9 cellular contexts compared by ENCODE assay signal in the genomic region with DNA sequence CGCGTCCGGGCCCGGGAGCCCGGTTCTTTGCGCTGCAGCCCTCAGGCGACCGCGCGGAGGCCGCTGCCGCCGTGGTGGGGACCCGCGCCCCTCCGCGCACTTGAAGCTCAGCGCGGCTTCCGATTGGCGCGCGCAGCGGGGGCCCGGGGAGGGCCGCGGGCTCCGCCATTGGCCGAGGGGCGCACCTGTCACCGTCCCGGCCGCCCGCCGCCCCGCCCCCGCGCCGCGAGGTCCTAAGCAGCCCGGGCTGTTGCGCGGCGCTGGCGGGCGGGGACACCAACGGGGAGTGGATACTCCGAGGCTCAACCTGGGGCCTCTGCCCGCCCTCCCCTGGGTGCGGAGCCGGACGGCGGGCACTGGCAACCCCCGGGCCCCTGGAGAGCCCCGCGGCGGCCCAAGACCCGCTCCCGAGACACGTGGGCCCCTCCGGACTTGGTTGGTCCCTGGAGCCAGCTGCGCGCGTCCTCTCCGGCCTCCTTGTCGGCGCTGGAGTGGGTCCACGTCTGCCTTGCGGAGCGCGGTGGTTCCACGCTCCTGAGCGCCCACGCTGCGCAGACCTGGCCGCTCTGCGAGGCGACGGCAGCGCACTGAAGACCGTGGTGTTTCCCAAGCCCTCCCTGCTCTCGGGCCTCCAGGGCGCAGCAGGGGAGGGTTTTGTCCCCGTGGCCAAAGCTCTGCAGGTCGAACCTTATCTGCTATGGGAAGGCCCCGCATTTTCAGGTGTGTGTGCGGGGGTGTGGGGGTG. TPM values are rescaled to one million over a fixed set of nuclear protein-coding genes. Genes with fewer than 3 reads are reported as not detected.
A peak's percentile ranks its signal among the peaks of the same experiment; 100 is the strongest.
DNase-seq lines count a peak whose midpoint lies in the region; ATAC-seq, FAIRE-seq and TF ChIP-seq lines count a peak whose summit lies in the region.
"Had no signal": no experiment of that assay in that cellular context is flagged by ENCODE, and none has a peak within 500 bp of the region (broad histone marks: within the 10 kb centered on the region; RNA-seq: fewer than 3 reads in every experiment).

TSS of gene MNX1 (minus strand) at position 76 of the 745 bp plus-strand sequence. CDS start 313 bp downstream, outside the sequence.

- H3K36me3 Mint-ChIP-seq in stimulated activated memory B cell treated with anti-CD40 and anti-IgM and Interleukin-4, amounts not matched to agents 10 μg/mL and 1 μg/mL and 100 μg/mL, for 72 hours: no peaks in the 10 kb centered on the region

- H3K27ac ChIP-seq in RWPE1 (no peak within 1 kb of the TSS), K562 (ENCODE audit: extremely low read depth, low read depth, low read length) (no peak within 1 kb of the TSS; the same call in 2 of the 3 replicates)

- ATAC-seq in GM21786 (IDR thresholded peaks at IDR 0.05; ENCODE audit: unreplicated experiment): peak; percentile 58
- ATAC-seq in K562: peak; percentile 98
- peak; percentile 70 for ATAC-seq in left colon
- peak; percentile 72 for ATAC-seq in stimulated activated memory B cell treated with anti-CD40 and anti-IgM and Interleukin-4, amounts not matched to agents 10 μg/mL and 1 μg/mL and 100 μg/mL, for 72 hours

- peak within 1 kb of the TSS; percentile 84 for H3K4me2 ChIP-seq in K562 (ENCODE audit: insufficient read depth, low read length)

- no peaks in the 10 kb centered on the region for H3K9me3 Mint-ChIP-seq in stimulated activated memory B cell treated with anti-CD40 and anti-IgM and Interleukin-4, amounts not matched to agents 10 μg/mL and 1 μg/mL and 100 μg/mL, for 72 hours

- H3K9me1 ChIP-seq in K562 (ENCODE audit: control insufficient read depth, insufficient read depth, low read length): no peaks in the 10 kb centered on the region

- peak; percentile 53 for TF ChIP-seq POLR2A in K562 (conservative IDR thresholded peaks at IDR 0.05)

- POLR2A ChIA-PET in RWPE1 (lab: Yijun Ruan, JAX; ENCODE audit: low non-redundant PET): interaction anchor here (0.7 to 1.0 kb wide), 2 partner anchors 66 to 127 kb away, joined by 3 read pairs; no protein-coding TSS in a partner anchor
- POLR2A ChIA-PET in K562 (lab: Yijun Ruan, JAX): interaction anchor here (0.6 to 2.2 kb wide), 12 partner anchors 8 to 168 kb away, joined by 3 to 11 read pairs (median 3); no protein-coding TSS in a partner anchor

- CTCF ChIA-PET in RWPE1 (lab: Yijun Ruan, JAX): interaction anchor here (0.7 kb wide), 1 partner anchor 12 kb away, joined by 3 read pairs; no protein-coding TSS in a partner anchor
- CTCF ChIA-PET in K562 (lab: Yijun Ruan, JAX; ENCODE audit: low intra/inter-chr PET ratio): no interaction called here

- DNase-seq in GM12865 (ENCODE audit: low read depth): peak; percentile 90
- peak; percentile 99 for DNase-seq in HuH-7.5 (ENCODE audit: low spot score)
- peak; percentile 81 for DNase-seq in RWPE1 (ENCODE audit: low spot score)
- peak; percentile 96 to 100 (median 100) for DNase-seq in K562 (ENCODE audit: extremely low read depth in 1 of 4, low spot score in 3 of 4)
- peak; percentile 85 to 92 for DNase-seq in left colon
- DNase-seq in mesenteric fat pad (ENCODE audit: low spot score): no peak

- no TSS peak for BruUV-seq in K562 (replicated peaks; lab: Mats Ljungman, UMichigan)

- under 1% methylated on average over 67 of the region's 87 CpGs for WGBS in K562 (ENCODE audit: insufficient coverage, low coverage, missing lambda C conversion rate)

- H3K9me3 ChIP-seq in K562 (replicated peaks; ENCODE audit: control insufficient read depth, insufficient read depth, low read depth, low read length): no peaks in the 10 kb centered on the region

- TF ChIP-seq RAD21 in K562 (CRISPR knock-in tag; conservative IDR thresholded peaks at IDR 0.05 in 1 of 2, IDR thresholded peaks at IDR 0.05 in 1 of 2): no peak

- peaks cover 14 to 53% of the 10 kb centered on the region in 2 experiments; a peak in 4 of 5 replicates for H3K27me3 ChIP-seq in K562 (ENCODE audit: control insufficient read depth in 2 of 2, insufficient read depth in 2 of 2, low read length in 2 of 2)

- H3K4me3 ChIP-seq in GM12865 (ENCODE audit: low read depth, low read length) (peak within 1 kb of the TSS; percentile 69), K562 (peak within 1 kb of the TSS; percentile 79)

- H3K9ac ChIP-seq in K562 (ENCODE audit: insufficient read depth in 1 of 2, low read depth in 2 of 2, low read length in 2 of 2): peak within 1 kb of the TSS; percentile 59 to 93

- peaks cover 90% of the 10 kb centered on the region for H3K27me3 Mint-ChIP-seq in stimulated activated memory B cell treated with anti-CD40 and anti-IgM and Interleukin-4, amounts not matched to agents 10 μg/mL and 1 μg/mL and 100 μg/mL, for 72 hours

- intact Hi-C loops in K562 (cut with micrococcal nuclease) (no loop called here), left colon (cut with DNase I, micrococcal nuclease) (no loop called here)

- TF ChIP-seq CTCF in GM12865 (IDR thresholded peaks at IDR 0.05; ENCODE audit: insufficient read depth, low read depth, low read length, missing control alignments): no peak
- TF ChIP-seq CTCF in RWPE1 (conservative IDR thresholded peaks at IDR 0.05; ENCODE audit: low read depth): no peak
- no peak for TF ChIP-seq CTCF in K562 (IDR thresholded peaks at IDR 0.05 in 2 of 3, conservative IDR thresholded peaks at IDR 0.05 in 1 of 3; ENCODE audit: insufficient read depth in 2 of 3, low read depth in 1 of 3, low read length in 3 of 3)

- H3K36me3 ChIP-seq in K562 (ENCODE audit: control insufficient read depth, insufficient read depth, low read length): no peaks in the 10 kb centered on the region

- in situ Hi-C loops in K562 (cut with MboI): no loop called here

- peak; percentile 23 for FAIRE-seq in K562 (lab: Jason Lieb, UNC)
- FAIRE-seq: colon had no signal

- H3K4me3 Mint-ChIP-seq in stimulated activated memory B cell treated with anti-CD40 and anti-IgM and Interleukin-4, amounts not matched to agents 10 μg/mL and 1 μg/mL and 100 μg/mL, for 72 hours: peak within 1 kb of the TSS; percentile 77

- TF ChIP-seq EP300 in K562 (IDR thresholded peaks at IDR 0.05; ENCODE audit: low read length): no peak

- peaks cover 18% of the 10 kb centered on the region for H3K4me1 Mint-ChIP-seq in stimulated activated memory B cell treated with anti-CD40 and anti-IgM and Interleukin-4, amounts not matched to agents 10 μg/mL and 1 μg/mL and 100 μg/mL, for 72 hours

- H4K20me1 ChIP-seq in K562 (replicated peaks; ENCODE audit: control insufficient read depth, insufficient read depth, low read length): no peaks in the 10 kb centered on the region

- peaks cover 4 to 39% of the 10 kb centered on the region in 2 experiments for H3K4me1 ChIP-seq in K562 (replicated peaks in 1 of 2; ENCODE audit: control insufficient read depth in 2 of 2, insufficient read depth in 2 of 2, low read length in 2 of 2)

- H3K79me2 ChIP-seq in K562 (ENCODE audit: control insufficient read depth, insufficient read depth, low read length): no peaks in the 10 kb centered on the region

- H2AFZ ChIP-seq in K562 (ENCODE audit: low read depth, low read length): peak within 1 kb of the TSS; percentile 96

- H3K27ac Mint-ChIP-seq in stimulated activated memory B cell treated with anti-CD40 and anti-IgM and Interleukin-4, amounts not matched to agents 10 μg/mL and 1 μg/mL and 100 μg/mL, for 72 hours: peak within 1 kb of the TSS; percentile 19

TF ChIP-seq in K562, 482 proteins besides CTCF, POLR2A, EP300 and RAD21 (continues in another document):
- TF ChIP-seq SMAD1 (IDR thresholded peaks at IDR 0.05; ENCODE audit: low read depth, low read length, partially characterized antibody) (peak; percentile 2), BHLHE40 (IDR thresholded peaks at IDR 0.05; ENCODE audit: low read length) (no peak), TFAM (CRISPR knock-in tag; conservative IDR thresholded peaks at IDR 0.05) (no peak), MEF2D (tag; conservative IDR thresholded peaks at IDR 0.05; ENCODE audit: low read depth) (no peak)
- TF ChIP-seq, protein P1, sequence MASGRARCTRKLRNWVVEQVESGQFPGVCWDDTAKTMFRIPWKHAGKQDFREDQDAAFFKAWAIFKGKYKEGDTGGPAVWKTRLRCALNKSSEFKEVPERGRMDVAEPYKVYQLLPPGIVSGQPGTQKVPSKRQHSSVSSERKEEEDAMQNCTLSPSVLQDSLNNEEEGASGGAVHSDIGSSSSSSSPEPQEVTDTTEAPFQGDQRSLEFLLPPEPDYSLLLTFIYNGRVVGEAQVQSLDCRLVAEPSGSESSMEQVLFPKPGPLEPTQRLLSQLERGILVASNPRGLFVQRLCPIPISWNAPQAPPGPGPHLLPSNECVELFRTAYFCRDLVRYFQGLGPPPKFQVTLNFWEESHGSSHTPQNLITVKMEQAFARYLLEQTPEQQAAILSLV (tag; IDR thresholded peaks at IDR 0.05): no peak
- TF ChIP-seq, protein P2, sequence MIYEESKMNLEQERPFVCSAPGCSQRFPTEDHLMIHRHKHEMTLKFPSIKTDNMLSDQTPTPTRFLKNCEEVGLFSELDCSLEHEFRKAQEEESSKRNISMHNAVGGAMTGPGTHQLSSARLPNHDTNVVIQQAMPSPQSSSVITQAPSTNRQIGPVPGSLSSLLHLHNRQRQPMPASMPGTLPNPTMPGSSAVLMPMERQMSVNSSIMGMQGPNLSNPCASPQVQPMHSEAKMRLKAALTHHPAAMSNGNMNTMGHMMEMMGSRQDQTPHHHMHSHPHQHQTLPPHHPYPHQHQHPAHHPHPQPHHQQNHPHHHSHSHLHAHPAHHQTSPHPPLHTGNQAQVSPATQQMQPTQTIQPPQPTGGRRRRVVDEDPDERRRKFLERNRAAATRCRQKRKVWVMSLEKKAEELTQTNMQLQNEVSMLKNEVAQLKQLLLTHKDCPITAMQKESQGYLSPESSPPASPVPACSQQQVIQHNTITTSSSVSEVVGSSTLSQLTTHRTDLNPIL (CRISPR knock-in tag; IDR thresholded peaks at IDR 0.05): no peak

RNA-seq across cellular contexts. Expression of gene MNX1, which starts in this region (rescaled TPM):
- total RNA-seq in K562 (2011; cell fraction: chromatin; rRNA removed; ENCODE audit: low replicate concordance): 6.6 and 8.7 TPM in 2 replicates
- 4.3 and 5.3 TPM in 2 replicates for total RNA-seq in K562 (2011; cell fraction: nucleolus; rRNA removed)
- 5.3 and 5.4 TPM in 2 replicates for total RNA-seq in K562 (2011; cell fraction: nucleoplasm; rRNA removed)
- total RNA-seq in K562 (2014; rRNA removed): 5.3 TPM in 2 replicates
- total RNA-seq in K562 (2014; rRNA removed; fragmentation: Illumina TruSeq; extraction: Trizol): 1.4 and 1.8 TPM in 2 replicates
- total RNA-seq in K562 (2015; rRNA removed; fragmentation: Illumina TruSeq; extraction: Trizol): 2.1 and 2.2 TPM in 2 replicates
- 8.0 and 9.5 TPM in 2 replicates for total RNA-seq in K562 (2021)
- polyA plus RNA-seq in K562 (2011; rRNA removed): 0.98 and 1.2 TPM in 2 replicates
- 0.62 and 1.2 TPM in 2 replicates for polyA plus RNA-seq in K562 (2011; cell fraction: cytosol; rRNA removed)
- 6.0 and 6.7 TPM in 2 replicates for polyA plus RNA-seq in K562 (2011; cell fraction: nucleus; rRNA removed)
- polyA plus RNA-seq in K562 (2012): 2.7 and 7.8 TPM in 2 replicates
- polyA plus RNA-seq in K562 (2014; fragmentation: Illumina TruSeq; extraction: Trizol): 1.1 and 1.7 TPM in 2 replicates
- polyA plus RNA-seq in K562 (2014; fragmentation: Nextera tagmentation; extraction: Ambion mirVana): under 1 TPM; 0.15 to 0.25 TPM
- polyA plus RNA-seq in K562 (2014; rRNA removed): 4.0 and 5.9 TPM in 2 replicates
- 0.66 and 0.84 TPM in 2 replicates for polyA minus RNA-seq in K562 (2011; rRNA and poly(A)+ RNA removed)
- 2.5 TPM in 1 of 2 replicates, not detected in the other for polyA minus RNA-seq in K562 (2011; cell fraction: cytosol; rRNA and poly(A)+ RNA removed)
- 3.2 and 4.3 TPM in 2 replicates for polyA minus RNA-seq in K562 (2011; cell fraction: nucleus; rRNA and poly(A)+ RNA removed)
- total RNA-seq in left colon: 10 to 100 TPM; 15.9 to 20.4 TPM
- not detected for total RNA-seq in mesenteric fat pad
